In the genomic region with DNA sequence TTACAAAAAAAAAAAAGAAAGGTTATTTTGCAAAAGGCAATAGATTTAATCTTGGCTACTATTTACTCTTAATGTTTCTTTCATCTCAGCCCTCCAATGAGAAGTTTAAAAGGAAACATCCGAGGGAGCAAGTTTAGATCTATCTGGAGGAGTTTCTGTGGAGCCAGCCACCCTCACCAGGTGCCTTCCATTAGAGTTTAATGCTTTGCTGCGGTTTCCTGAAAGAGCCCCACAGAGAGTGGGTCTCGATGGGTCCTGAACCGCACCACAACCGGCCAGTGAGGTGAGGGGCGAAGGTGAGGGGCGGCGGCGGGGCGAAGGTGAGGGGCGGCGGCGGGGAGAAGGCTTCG, we compare ENCODE assay signal across 8 cellular contexts. TPM values are rescaled to one million over a fixed set of nuclear protein-coding genes. Genes with fewer than 3 reads are reported as not detected.
DNase-seq lines count a peak whose midpoint lies in the region; ATAC-seq and TF ChIP-seq lines count a peak whose summit lies in the region.

No MANE protein-coding gene starts in this region.

- intact Hi-C loops in mucosa of descending colon (cut with DNase I, micrococcal nuclease), result no loop called here

- TF ChIP-seq CTCF in AG09309 (IDR thresholded peaks at IDR 0.05; ENCODE audit: control insufficient read depth, insufficient read depth, low read depth, low read length, missing control alignments) (no peak), mucosa of descending colon (IDR thresholded peaks at IDR 0.05) (no peak)

- no peaks in the 10 kb centered on the region for H3K9me3 ChIP-seq in mucosa of descending colon

- peak overlapping the region; percentile 84 for H3K4me3 ChIP-seq in AG09309 (ENCODE audit: control insufficient read depth, low read depth, low read length)
- H3K4me3 ChIP-seq in mucosa of descending colon, result peak overlapping the region; percentile 29

- H3K4me1 ChIP-seq in mucosa of descending colon (ENCODE audit: low read depth), result peaks cover 17% of the 10 kb centered on the region

- no peaks in the 10 kb centered on the region for H3K36me3 ChIP-seq in mucosa of descending colon (ENCODE audit: low read depth)

- DNase-seq in AG09309 (ENCODE audit: low read depth) (no peak), NCI-H69 (lab: John Stamatoyannopoulos, UW) (peak; percentile 76), dermis blood vessel endothelial cell (peak; percentile 12), mucosa of descending colon (peak in 1 of 3 donors; percentile 30), NCI-H510A (lab: John Stamatoyannopoulos, UW) (no peak), HCEC 1CT (no peak)

- ATAC-seq in GM21528 (IDR thresholded peaks at IDR 0.05; ENCODE audit: low FRiP score, unreplicated experiment), result peak; percentile 17
- peak; percentile 19 for ATAC-seq in mucosa of descending colon
- ATAC-seq in HG03097 (IDR thresholded peaks at IDR 0.05; ENCODE audit: low FRiP score, unreplicated experiment), result no peak

RNA-seq across cellular contexts. Expression of a gene that starts 0.6 kb away (rescaled TPM):
- total RNA-seq in dermis blood vessel endothelial cell (0.34 and 0.56 TPM in 2 replicates), mucosa of descending colon (10 to 100 TPM in 1 of 3 donors, 1 to 10 TPM in 2; 5.2 to 10.2 (median 8.1) TPM)

RNA-seq across cellular contexts. Expression of a gene that starts 0.8 kb away (rescaled TPM):
- total RNA-seq in dermis blood vessel endothelial cell (0.14 and 0.17 TPM in 2 replicates), mucosa of descending colon (1 to 10 TPM; 1.1 to 1.5 (median 1.3) TPM)

Comparison
In these comparisons a context has a peak if more than half of its experiments do, and no peak if none do; other contexts are left out.
1. DNase-seq: peak in NCI-H69 (single experiment) and dermis blood vessel endothelial cell (single experiment); none in AG09309 (single experiment), NCI-H510A (single experiment) and HCEC 1CT (single experiment).